27 cellular contexts compared by ENCODE assay signal in the genomic region with DNA sequence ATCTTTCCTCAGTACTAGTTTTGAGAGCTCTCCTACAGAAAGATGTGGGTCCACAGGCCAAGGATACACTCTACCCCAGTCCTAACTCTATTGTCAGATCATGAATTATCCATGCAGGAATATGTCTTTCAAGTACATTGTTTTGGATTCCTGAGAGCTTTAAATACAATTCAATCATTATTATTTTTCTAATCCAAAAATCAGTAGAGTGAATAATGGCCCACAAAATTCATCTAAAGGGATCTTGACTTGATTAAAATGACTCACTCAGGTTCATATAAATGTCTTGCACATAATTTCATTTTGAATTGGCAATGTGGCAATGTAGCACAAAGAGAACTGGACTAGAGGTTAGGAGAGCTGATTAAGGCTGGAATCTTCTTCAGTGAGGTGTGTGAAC.
"Had no signal": no experiment of that assay in that cellular context is flagged by ENCODE, and none has a peak within 500 bp of the region (broad histone marks: within the 10 kb centered on the region; RNA-seq: fewer than 3 reads in every experiment).

No MANE protein-coding gene starts in this region.

- DNase-seq: stimulated activated CD4-positive, alpha-beta T cell treated with anti-CD3 and anti-CD28 coated beads, Interleukin-2, amount 100 ng/mL, for 48 hours; stimulated activated CD4-positive, alpha-beta T cell treated with anti-CD3 and anti-CD28 coated beads, Interleukin-4, amount 100 ng/mL, for 1 hour; stimulated activated CD4-positive, alpha-beta T cell treated with anti-CD3 and anti-CD28 coated beads, Interleukin-4, amount 100 ng/mL, for 24 hours; stimulated activated CD4-positive, alpha-beta T cell treated with anti-CD3 and anti-CD28 coated beads, Interleukin-4, amount 100 ng/mL, for 4 hours; stimulated activated CD8-positive, alpha-beta memory T cell treated with anti-CD3 and anti-CD28 coated beads, Interleukin-4, amount 100 ng/mL, for 48 hours; stimulated activated naive B cell treated with anti-CD40 and anti-IgM and Interleukin-4, amounts not matched to agents 10 μg/mL and 1 μg/mL and 100 μg/mL, for 72 hours; stimulated activated naive CD4-positive, alpha-beta T cell; stimulated activated naive CD4-positive, alpha-beta T cell treated with Interleukin-2 at 50 U/mL for 16 hours; stimulated activated naive CD8-positive, alpha-beta T cell treated with anti-CD3 and anti-CD28 coated beads, Interleukin-15, amount 100 ng/mL, for 72 hours; stimulated activated naive CD8-positive, alpha-beta T cell treated with anti-CD3 and anti-CD28 coated beads, Interleukin-15, Interleukin-2, amounts not matched to agents 100 U/mL and 50 U/mL, for 24 hours; stomach; substantia nigra; tibial artery; transverse colon; upper lobe of left lung; upper lobe of right lung had no signal

- H3K36me3 ChIP-seq: stomach, suprapubic skin, thoracic aorta, thyroid gland, tibial artery, tibial nerve, transverse colon, upper lobe of left lung, upper lobe of right lung, uterus, vagina had no signal

- ATAC-seq: stimulated activated effector memory CD8-positive, alpha-beta T cell treated with anti-CD3 and anti-CD28 coated beads, Interleukin-12 subunit alpha, Interleukin-12 subunit beta, amount 100 ng/mL, for 72 hours; stimulated activated memory B cell treated with anti-CD40 and anti-IgM and Interleukin-4, amounts not matched to agents 10 μg/mL and 1 μg/mL and 100 μg/mL, for 72 hours; stimulated activated naive B cell treated with anti-CD40 and anti-IgM and Interleukin-4, amounts not matched to agents 10 μg/mL and 1 μg/mL and 100 μg/mL, for 72 hours; stimulated activated naive CD8-positive, alpha-beta T cell treated with anti-CD3 and anti-CD28 coated beads, Interleukin-15, amount 100 ng/mL, for 72 hours; stimulated activated naive CD8-positive, alpha-beta T cell treated with anti-CD3 and anti-CD28 coated beads, Interleukin-15, Interleukin-2, amounts not matched to agents 100 U/mL and 50 U/mL, for 24 hours had no signal

- H3K4me3 ChIP-seq: stomach, suprapubic skin, testis, thoracic aorta, thyroid gland, tibial artery, tibial nerve, transverse colon, upper lobe of left lung, upper lobe of right lung, uterus, vagina had no signal

- H3K27ac Mint-ChIP-seq: stimulated activated effector memory CD8-positive, alpha-beta T cell treated with anti-CD3 and anti-CD28 coated beads, Interleukin-12 subunit alpha, Interleukin-12 subunit beta, amount 100 ng/mL, for 72 hours; stimulated activated memory B cell treated with anti-CD40 and anti-IgM and Interleukin-4, amounts not matched to agents 10 μg/mL and 1 μg/mL and 100 μg/mL, for 72 hours; stimulated activated naive B cell treated with anti-CD40 and anti-IgM and Interleukin-4, amounts not matched to agents 10 μg/mL and 1 μg/mL and 100 μg/mL, for 72 hours; stimulated activated naive CD8-positive, alpha-beta T cell treated with anti-CD3 and anti-CD28 coated beads, Interleukin-15, amount 100 ng/mL, for 72 hours; stimulated activated naive CD8-positive, alpha-beta T cell treated with anti-CD3 and anti-CD28 coated beads, Interleukin-15, Interleukin-2, amounts not matched to agents 100 ng/mL and 50 ng/mL, for 24 hours; type B pancreatic cell had no signal

- H3K4me1 ChIP-seq: thyroid gland, tibial artery, transverse colon, upper lobe of left lung, upper lobe of right lung, uterus had no signal

- H3K36me3 Mint-ChIP-seq: stimulated activated effector memory CD8-positive, alpha-beta T cell treated with anti-CD3 and anti-CD28 coated beads, Interleukin-12 subunit alpha, Interleukin-12 subunit beta, amount 100 ng/mL, for 72 hours; stimulated activated memory B cell treated with anti-CD40 and anti-IgM and Interleukin-4, amounts not matched to agents 10 μg/mL and 1 μg/mL and 100 μg/mL, for 72 hours; stimulated activated naive B cell treated with anti-CD40 and anti-IgM and Interleukin-4, amounts not matched to agents 10 μg/mL and 1 μg/mL and 100 μg/mL, for 72 hours; type B pancreatic cell had no signal

- H3K27me3 ChIP-seq: stomach, suprapubic skin, testis, thyroid gland, tibial artery, tibial nerve, transverse colon, upper lobe of left lung, upper lobe of right lung, uterus, vagina had no signal

- H3K4me3 Mint-ChIP-seq: stimulated activated effector memory CD8-positive, alpha-beta T cell treated with anti-CD3 and anti-CD28 coated beads, Interleukin-12 subunit alpha, Interleukin-12 subunit beta, amount 100 ng/mL, for 72 hours; stimulated activated memory B cell treated with anti-CD40 and anti-IgM and Interleukin-4, amounts not matched to agents 10 μg/mL and 1 μg/mL and 100 μg/mL, for 72 hours; stimulated activated naive B cell treated with anti-CD40 and anti-IgM and Interleukin-4, amounts not matched to agents 10 μg/mL and 1 μg/mL and 100 μg/mL, for 72 hours; stimulated activated naive CD8-positive, alpha-beta T cell treated with anti-CD3 and anti-CD28 coated beads, Interleukin-15, amount 100 ng/mL, for 72 hours; stimulated activated naive CD8-positive, alpha-beta T cell treated with anti-CD3 and anti-CD28 coated beads, Interleukin-15, Interleukin-2, amounts not matched to agents 100 ng/mL and 50 ng/mL, for 24 hours; type B pancreatic cell had no signal

- H3K4me1 Mint-ChIP-seq: stimulated activated effector memory CD8-positive, alpha-beta T cell treated with anti-CD3 and anti-CD28 coated beads, Interleukin-12 subunit alpha, Interleukin-12 subunit beta, amount 100 ng/mL, for 72 hours; stimulated activated naive CD8-positive, alpha-beta T cell treated with anti-CD3 and anti-CD28 coated beads, Interleukin-15, amount 100 ng/mL, for 72 hours had no signal

- H3K27ac ChIP-seq: stomach, suprapubic skin, testis, thoracic aorta, thyroid gland, tibial artery, tibial nerve, transverse colon, upper lobe of left lung, upper lobe of right lung, uterus, vagina had no signal

- H3K9me3 Mint-ChIP-seq: stimulated activated effector memory CD8-positive, alpha-beta T cell treated with anti-CD3 and anti-CD28 coated beads, Interleukin-12 subunit alpha, Interleukin-12 subunit beta, amount 100 ng/mL, for 72 hours; stimulated activated memory B cell treated with anti-CD40 and anti-IgM and Interleukin-4, amounts not matched to agents 10 μg/mL and 1 μg/mL and 100 μg/mL, for 72 hours; stimulated activated naive B cell treated with anti-CD40 and anti-IgM and Interleukin-4, amounts not matched to agents 10 μg/mL and 1 μg/mL and 100 μg/mL, for 72 hours; stimulated activated naive CD8-positive, alpha-beta T cell treated with anti-CD3 and anti-CD28 coated beads, Interleukin-15, amount 100 ng/mL, for 72 hours; stimulated activated naive CD8-positive, alpha-beta T cell treated with anti-CD3 and anti-CD28 coated beads, Interleukin-15, Interleukin-2, amounts not matched to agents 100 ng/mL and 50 ng/mL, for 24 hours had no signal

- H3K9me3 ChIP-seq: stomach, suprapubic skin, testis, thoracic aorta, thyroid gland, tibial artery, tibial nerve, transverse colon, upper lobe of left lung, upper lobe of right lung, uterus, vagina had no signal
